Comparison of ENCODE assay signal across 1 cellular context in genomic region chr9:91419222-91420191, GRCh38.
TF ChIP-seq lines count a peak whose summit lies in the region.

No MANE protein-coding gene starts in this region.

TF ChIP-seq in GM12878, 131 proteins besides CTCF, POLR2A, EP300 and RAD21:
- 0 out of 2 replicates have a peak, but pooled peaks have one; percentile 13 for TF ChIP-seq NKRF (conservative IDR thresholded peaks at IDR 0.05)
- no peak for TF ChIP-seq ZBTB40 (IDR thresholded peaks at IDR 0.05; ENCODE audit: borderline replicate concordance)
- no peak for TF ChIP-seq PAX8 (IDR thresholded peaks at IDR 0.05)
- no peak for TF ChIP-seq HCFC1 (IDR thresholded peaks at IDR 0.05; ENCODE audit: low read length)
- TF ChIP-seq JUNB (IDR thresholded peaks at IDR 0.05): no peak
- TF ChIP-seq SUPT20H (IDR thresholded peaks at IDR 0.05; ENCODE audit: borderline replicate concordance, control insufficient read depth, low read depth, low read length): no peak
- TF ChIP-seq KAT2A (conservative IDR thresholded peaks at IDR 0.05; ENCODE audit: control insufficient read depth, low read depth, low read length): no peak
- TF ChIP-seq MLLT1 (IDR thresholded peaks at IDR 0.05): no peak
- TF ChIP-seq ZNF207 (IDR thresholded peaks at IDR 0.05; ENCODE audit: borderline replicate concordance): no peak
- no peak for TF ChIP-seq FOS (IDR thresholded peaks at IDR 0.05; ENCODE audit: borderline replicate concordance, extremely low read depth, insufficient read length)
- 0 out of 2 replicates have a peak, but pooled peaks have one; percentile 46 for TF ChIP-seq CREB1 (IDR thresholded peaks at IDR 0.05; ENCODE audit: low read depth)
TF ChIP-seq in GM12878: peak in this region for 2.
